9 cellular contexts compared by ENCODE assay signal in genomic region chr22:38336699-38337098, GRCh38. TPM values are rescaled to one million over a fixed set of nuclear protein-coding genes. Genes with fewer than 3 reads are reported as not detected.
DNase-seq lines count a peak whose midpoint lies in the region; ATAC-seq and TF ChIP-seq lines count a peak whose summit lies in the region.
"Had no signal": no experiment of that assay in that cellular context is flagged by ENCODE, and none has a peak within 500 bp of the region (broad histone marks: within the 10 kb centered on the region; RNA-seq: fewer than 3 reads in every experiment).

No MANE protein-coding gene starts in this region.

- H3K27me3 ChIP-seq in CD8-positive, alpha-beta memory T cell (ENCODE audit: insufficient read depth, low read length, poor library complexity, severe bottlenecking) = peaks cover 7% of the 10 kb centered on the region
- no peaks in the 10 kb centered on the region for H3K27me3 ChIP-seq in OCI-LY1 (ENCODE audit: insufficient read depth, low read length)

- H3K79me2 ChIP-seq in OCI-LY1 (ENCODE audit: insufficient read depth, low read length) = no peaks in the 10 kb centered on the region

- H3K4me1 Mint-ChIP-seq in CD8-positive, alpha-beta memory T cell = peaks cover 3 to 5% (median 4%) of the 10 kb centered on the region in 3 donors
- H3K4me1 Mint-ChIP-seq in effector memory CD8-positive, alpha-beta T cell (ENCODE audit: low read depth in 2 of 2) = peaks cover 0 to 3% of the 10 kb centered on the region in 2 donors
- peaks cover 4% of the 10 kb centered on the region for H3K4me1 Mint-ChIP-seq in nephron progenitor cell

- no peak overlapping the region for H3K27ac ChIP-seq in CD8-positive, alpha-beta memory T cell (ENCODE audit: low read depth, low read length)
- no peak overlapping the region for H3K27ac ChIP-seq in OCI-LY1 (ENCODE audit: low read depth, low read length, poor library complexity, severe bottlenecking)

- H3K4me3 Mint-ChIP-seq in CD8-positive, alpha-beta memory T cell = peak overlapping the region; percentile 10 to 74 (median 67)
- H3K4me3 Mint-ChIP-seq in effector memory CD8-positive, alpha-beta T cell = peak overlapping the region; percentile 65 to 69
- peak overlapping the region; percentile 77 for H3K4me3 Mint-ChIP-seq in nephron progenitor cell

- peak overlapping the region; percentile 88 for H3K4me2 ChIP-seq in OCI-LY1 (ENCODE audit: low read length)

- peaks cover 6 to 18% of the 10 kb centered on the region in 2 donors for H3K27me3 Mint-ChIP-seq in CD8-positive, alpha-beta memory T cell
- H3K27me3 Mint-ChIP-seq in effector memory CD8-positive, alpha-beta T cell = peaks cover 14 to 16% of the 10 kb centered on the region in 2 donors
- peaks cover 38% of the 10 kb centered on the region for H3K27me3 Mint-ChIP-seq in nephron progenitor cell (ENCODE audit: low read depth, poor library complexity)

- H4K20me1 ChIP-seq in OCI-LY1 (ENCODE audit: insufficient read depth, low read length) = no peaks in the 10 kb centered on the region

- no peaks in the 10 kb centered on the region for H3K36me3 Mint-ChIP-seq in CD8-positive, alpha-beta memory T cell
- peaks cover 4% of the 10 kb centered on the region for H3K36me3 Mint-ChIP-seq in effector memory CD8-positive, alpha-beta T cell (ENCODE audit: insufficient read depth)
- no peaks in the 10 kb centered on the region for H3K36me3 Mint-ChIP-seq in nephron progenitor cell (ENCODE audit: low read depth)

- in situ Hi-C loops in GM13976 (cut with MboI; ENCODE audit: low sequenced_read_pairs, unreplicated experiment) = no loop called here

- CTCF ChIA-PET in CD8-positive, alpha-beta memory T cell (lab: Charles Lee) = no interaction called here

- H3K9me3 ChIP-seq in CD8-positive, alpha-beta memory T cell (ENCODE audit: low read length) = no peaks in the 10 kb centered on the region
- no peaks in the 10 kb centered on the region for H3K9me3 ChIP-seq in OCI-LY1 (ENCODE audit: low read length)

- no peak overlapping the region for H3K9ac ChIP-seq in OCI-LY1 (ENCODE audit: low read length)

- no peaks in the 10 kb centered on the region for H3K4me1 ChIP-seq in CD8-positive, alpha-beta memory T cell (ENCODE audit: insufficient read depth, low read length)
- peaks cover 11% of the 10 kb centered on the region for H3K4me1 ChIP-seq in OCI-LY1 (ENCODE audit: insufficient read depth, low read length, severe bottlenecking)

- H3K27ac Mint-ChIP-seq in CD8-positive, alpha-beta memory T cell = peak overlapping the region in 3 of 8 donors; percentile 2 to 39 (median 23)
- no peak overlapping the region for H3K27ac Mint-ChIP-seq in effector memory CD8-positive, alpha-beta T cell
- no peak overlapping the region for H3K27ac Mint-ChIP-seq in nephron progenitor cell

- H3K36me3 ChIP-seq in CD8-positive, alpha-beta memory T cell (ENCODE audit: insufficient read depth, low read length) = no peaks in the 10 kb centered on the region
- H3K36me3 ChIP-seq in OCI-LY1 (ENCODE audit: insufficient read depth, low read length) = no peaks in the 10 kb centered on the region

- H2AFZ ChIP-seq in OCI-LY1 (ENCODE audit: low read length) = no peak overlapping the region

- H3F3A ChIP-seq in OCI-LY1 (ENCODE audit: insufficient read depth, low read length) = no peaks in the 10 kb centered on the region

- H3K9me3 Mint-ChIP-seq in CD8-positive, alpha-beta memory T cell = no peaks in the 10 kb centered on the region
- H3K9me3 Mint-ChIP-seq in effector memory CD8-positive, alpha-beta T cell = no peaks in the 10 kb centered on the region
- H3K9me3 Mint-ChIP-seq in nephron progenitor cell = no peaks in the 10 kb centered on the region

- peak in 1 of 5 donors; percentile 23 for DNase-seq in CD8-positive, alpha-beta memory T cell
- DNase-seq in effector memory CD8-positive, alpha-beta T cell = no peak
- DNase-seq in nephron progenitor cell (no peak), occipital lobe (lab: John Stamatoyannopoulos, UW) (no peak), GM13976 (ENCODE audit: low spot score) (no peak)
- DNase-seq: NCI-H524 had no signal

- peak overlapping the region; percentile 29 for H3K4me3 ChIP-seq in CD8-positive, alpha-beta memory T cell (ENCODE audit: low read length)
- H3K4me3 ChIP-seq in OCI-LY1 (ENCODE audit: low read depth, low read length, poor library complexity, severe bottlenecking) = peak overlapping the region; percentile 61

- H3K9me2 ChIP-seq in OCI-LY1 (ENCODE audit: low read depth, low read length) = no peaks in the 10 kb centered on the region

- TF ChIP-seq CTCF in OCI-LY1 (IDR thresholded peaks at IDR 0.05; ENCODE audit: low read length) (no peak), nephron progenitor cell (IDR thresholded peaks at IDR 0.05) (no peak), GM13976 (IDR thresholded peaks at IDR 0.05; ENCODE audit: borderline replicate concordance, control extremely low read depth, extremely low read depth, insufficient read depth, missing control alignments) (no peak)

- POLR2A ChIA-PET in CD8-positive, alpha-beta memory T cell (lab: Charles Lee) = no interaction called here

- ATAC-seq in effector memory CD8-positive, alpha-beta T cell (replicated peaks) = no peak
- ATAC-seq in HG02678 (IDR thresholded peaks at IDR 0.05; ENCODE audit: unreplicated experiment) = no peak
- no peak for ATAC-seq in HG03025 (IDR thresholded peaks at IDR 0.05; ENCODE audit: low FRiP score, unreplicated experiment)

RNA-seq across cellular contexts. Expression of gene CSNK1E, which starts 19.5 kb away (rescaled TPM):
- 100 to 1,000 TPM; 102 to 105 TPM for total RNA-seq in CD8-positive, alpha-beta memory T cell
- polyA plus RNA-seq in CD8-positive, alpha-beta memory T cell = 14.1 TPM
- total RNA-seq in occipital lobe = 172 TPM
